11 cellular contexts compared by ENCODE assay signal in genomic region chr2:134619250-134619649, GRCh38.
"Had no signal": no experiment of that assay in that cellular context is flagged by ENCODE, and none has a peak within 500 bp of the region (broad histone marks: within the 10 kb centered on the region; RNA-seq: fewer than 3 reads in every experiment).

No MANE protein-coding gene starts in this region.

- H3K4me2 ChIP-seq: GM23338 had no signal

- DNase-seq: GM23248, GOT3, H7, H9, HCEC 1CT, HFFc6 had no signal

- H3K4me3 Mint-ChIP-seq: GM23338, H9, HFFc6 had no signal

- H3K4me1 ChIP-seq: HAP-1 had no signal

- H3K9me3 Mint-ChIP-seq: HFFc6 had no signal

- H3K27ac ChIP-seq: GM23248 had no signal

- FAIRE-seq: H1, H54 had no signal

- H3K4me3 ChIP-seq: GM23248, GM23338, HAP-1 had no signal

- H3K27ac Mint-ChIP-seq: GM23338, H9, HFFc6 had no signal

- H3K36me3 ChIP-seq: HAP-1 had no signal

- ATAC-seq: GM23338, HCT116 had no signal

- H2AFZ ChIP-seq: GM23248, GM23338 had no signal

- H3K9ac ChIP-seq: GM23248 had no signal
